ENCODE assay signal across 7 cellular contexts in the genomic region with DNA sequence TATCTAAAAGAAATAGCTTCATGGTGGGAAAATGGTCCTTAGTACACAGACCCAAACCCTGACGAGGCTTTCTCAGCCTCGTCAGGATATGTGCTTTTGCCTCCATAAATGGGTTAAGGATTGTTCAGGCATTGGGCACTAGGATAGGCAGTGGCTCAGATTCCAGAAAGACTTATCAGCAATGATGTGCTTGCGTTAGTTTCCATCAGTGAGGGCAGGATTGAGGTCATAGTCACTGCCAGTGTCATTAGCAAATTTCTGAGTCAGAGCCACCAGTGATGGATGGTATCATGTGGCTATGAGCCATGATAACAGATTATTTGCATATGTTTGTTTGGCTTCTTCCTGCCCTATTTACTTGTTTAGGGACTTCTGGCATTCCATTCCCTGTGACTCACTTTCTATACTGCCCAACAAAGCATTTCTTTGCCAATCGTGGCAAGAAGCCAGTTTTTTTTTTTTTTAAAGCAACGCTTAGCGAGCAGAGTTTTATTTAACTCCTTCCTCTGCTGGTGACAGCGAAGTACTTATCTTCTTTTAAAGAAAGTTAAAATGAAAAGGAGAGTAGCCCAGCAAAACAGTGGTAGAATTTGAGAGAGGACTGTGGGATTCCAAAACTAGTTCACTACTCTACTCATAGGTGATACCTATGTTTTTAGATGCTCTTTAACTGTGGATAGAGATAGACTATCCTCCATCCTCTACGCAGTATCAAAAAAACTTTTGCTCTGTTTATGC. TPM values are rescaled to one million over a fixed set of nuclear protein-coding genes. Genes with fewer than 3 reads are reported as not detected.
DNase-seq lines count a peak whose midpoint lies in the region; ATAC-seq and TF ChIP-seq lines count a peak whose summit lies in the region.

No MANE protein-coding gene starts in this region.

- no peaks in the 10 kb centered on the region for H3K27me3 ChIP-seq in MG63
- H3K27me3 ChIP-seq in kidney epithelial cell (ENCODE audit: control insufficient read depth, insufficient read depth, low read length): no peaks in the 10 kb centered on the region
- H3K27me3 ChIP-seq in upper lobe of left lung: no peaks in the 10 kb centered on the region
- H3K27me3 ChIP-seq in CD8-positive, alpha-beta memory T cell (ENCODE audit: insufficient read depth, low read length, poor library complexity, severe bottlenecking): no peaks in the 10 kb centered on the region

- H3K4me3 ChIP-seq in MG63 (no peak overlapping the region), kidney epithelial cell (ENCODE audit: low read depth, low read length) (no peak overlapping the region), upper lobe of left lung (no peak overlapping the region)
- H3K4me3 ChIP-seq in CD8-positive, alpha-beta memory T cell (ENCODE audit: low read length): no peak overlapping the region

- POLR2A ChIA-PET in CD8-positive, alpha-beta memory T cell (lab: Charles Lee): no interaction called here

- CTCF ChIA-PET in CD8-positive, alpha-beta memory T cell (lab: Charles Lee): interaction anchor here (1.1 to 8.0 kb wide), 3 partner anchors 299 to 366 kb away, joined by 3 to 118 read pairs (median 16); no protein-coding TSS in a partner anchor

- H3K27ac Mint-ChIP-seq in brain: peak overlapping the region in 4 of 5 experiments; percentile 76 to 97 (median 90)
- H3K27ac Mint-ChIP-seq in CD8-positive, alpha-beta memory T cell: no peak overlapping the region

- H3K4me1 Mint-ChIP-seq in brain: peaks cover 53% of the 10 kb centered on the region
- peaks cover 0 to 9% (median 0%) of the 10 kb centered on the region in 3 donors for H3K4me1 Mint-ChIP-seq in CD8-positive, alpha-beta memory T cell

- H3K4me1 ChIP-seq in upper lobe of left lung: peaks cover 6 to 12% (median 8%) of the 10 kb centered on the region in 4 donors
- no peaks in the 10 kb centered on the region for H3K4me1 ChIP-seq in CD8-positive, alpha-beta memory T cell (ENCODE audit: insufficient read depth, low read length)

- no peaks in the 10 kb centered on the region for H3K36me3 Mint-ChIP-seq in brain
- no peaks in the 10 kb centered on the region for H3K36me3 Mint-ChIP-seq in CD8-positive, alpha-beta memory T cell

- H3K27ac ChIP-seq in upper lobe of left lung: peak overlapping the region in 2 of 4 donors; percentile 41 to 70
- no peak overlapping the region for H3K27ac ChIP-seq in CD8-positive, alpha-beta memory T cell (ENCODE audit: low read depth, low read length)

- TF ChIP-seq CTCF in brain (conservative IDR thresholded peaks at IDR 0.05) (no peak), kidney epithelial cell (IDR thresholded peaks at IDR 0.05; ENCODE audit: insufficient read depth, low read length, poor library complexity, severe bottlenecking) (no peak), upper lobe of left lung (IDR thresholded peaks at IDR 0.05) (no peak)

- H3K9me3 ChIP-seq in MG63: no peaks in the 10 kb centered on the region
- no peaks in the 10 kb centered on the region for H3K9me3 ChIP-seq in upper lobe of left lung
- H3K9me3 ChIP-seq in CD8-positive, alpha-beta memory T cell (ENCODE audit: low read length): no peaks in the 10 kb centered on the region

- DNase-seq in GM04504 (ENCODE audit: low read depth) (peak; percentile 95), MG63 (peak; percentile 83), kidney epithelial cell (ENCODE audit: low read depth) (peak; percentile 95), upper lobe of left lung (no peak)
- no peak for DNase-seq in CD8-positive, alpha-beta memory T cell

- WGBS in upper lobe of left lung, 2 donors: 20 to 24% methylated on average over 8 of the region's 8 CpGs

- H3K27me3 Mint-ChIP-seq in brain: no peaks in the 10 kb centered on the region
- H3K27me3 Mint-ChIP-seq in CD8-positive, alpha-beta memory T cell: peaks cover 3 to 12% of the 10 kb centered on the region in 2 donors

- no peaks in the 10 kb centered on the region for H3K9me3 Mint-ChIP-seq in brain
- no peaks in the 10 kb centered on the region for H3K9me3 Mint-ChIP-seq in CD8-positive, alpha-beta memory T cell

- ATAC-seq in upper lobe of left lung (ENCODE audit: low FRiP score in 2 of 2) (peak; percentile 76 to 86), GM21723 (IDR thresholded peaks at IDR 0.05; ENCODE audit: unreplicated experiment) (no peak)

- TF ChIP-seq POLR2A in upper lobe of left lung (IDR thresholded peaks at IDR 0.05): no peak

- H3K4me3 Mint-ChIP-seq in brain: peak overlapping the region; percentile 49 to 75 (median 60)
- no peak overlapping the region for H3K4me3 Mint-ChIP-seq in CD8-positive, alpha-beta memory T cell

- peak in 1 of 4 donors; percentile 79 for TF ChIP-seq EP300 in upper lobe of left lung (IDR thresholded peaks at IDR 0.05)

- H3K36me3 ChIP-seq in MG63 (peaks cover 87% of the 10 kb centered on the region), kidney epithelial cell (ENCODE audit: control insufficient read depth, insufficient read depth, low read length) (no peaks in the 10 kb centered on the region), upper lobe of left lung (no peaks in the 10 kb centered on the region)
- no peaks in the 10 kb centered on the region for H3K36me3 ChIP-seq in CD8-positive, alpha-beta memory T cell (ENCODE audit: insufficient read depth, low read length)

RNA-seq across cellular contexts. Expression of a gene that starts 44.4 kb away (rescaled TPM):
- total RNA-seq in MG63 (2014; rRNA removed; shearing (Covaris generic); ENCODE audit: low replicate concordance): 28.9 and 31.3 TPM in 2 replicates
- polyA plus RNA-seq in brain (ENCODE audit: insufficient read depth, low read depth, low replicate concordance): not detected
- total RNA-seq in kidney epithelial cell: 0.04 TPM in 1 of 2 replicates, not detected in the other
- total RNA-seq in upper lobe of left lung: not detected
- not detected for total RNA-seq in CD8-positive, alpha-beta memory T cell
- polyA plus RNA-seq in CD8-positive, alpha-beta memory T cell: not detected

Comparison
In these comparisons a context has a peak if more than half of its experiments do, and no peak if none do; other contexts are left out.
1. DNase-seq: peak in GM04504 (single experiment), MG63 (single experiment) and kidney epithelial cell (single experiment); none in upper lobe of left lung (0 of 2) and CD8-positive, alpha-beta memory T cell (0 of 5).
2. H3K27ac Mint-ChIP-seq: peak in brain (4 of 5); none in CD8-positive, alpha-beta memory T cell (0 of 8).
3. H3K4me3 Mint-ChIP-seq: peak in brain (5 of 5); none in CD8-positive, alpha-beta memory T cell (0 of 7).
4. RNA of a gene that starts 44.4 kb away (total RNA-seq): 28.9 to 31.3 TPM in MG63; 0.04 TPM in kidney epithelial cell, not detected in upper lobe of left lung and not detected in CD8-positive, alpha-beta memory T cell; every median in the first group is over 10 times any median in the second.